In genomic region chr19:1470864-1471513, GRCh38 we compare ENCODE assay signal across 9 cellular contexts. TPM values are rescaled to one million over a fixed set of nuclear protein-coding genes. Genes with fewer than 3 reads are reported as not detected.
A peak's percentile ranks its signal among the peaks of the same experiment; 100 is the strongest.
DNase-seq lines count a peak whose midpoint lies in the region; ATAC-seq, FAIRE-seq and TF ChIP-seq lines count a peak whose summit lies in the region.
"Had no signal": no experiment of that assay in that cellular context is flagged by ENCODE, and none has a peak within 500 bp of the region (broad histone marks: within the 10 kb centered on the region; RNA-seq: fewer than 3 reads in every experiment).

No MANE protein-coding gene starts in this region.

- no peak for TF ChIP-seq POLR2A in H1 (IDR thresholded peaks at IDR 0.05; ENCODE audit: control extremely low read depth in 1 of 2, low read depth in 2 of 2, low read length in 2 of 2)

- POLR2A ChIA-PET in PC-3 (lab: Charles Lee; ENCODE audit: unreplicated experiment), result no interaction called here
- POLR2A ChIA-PET in H1 (lab: Charles Lee; ENCODE audit: partially characterized antibody), result interaction anchor here (0.6 to 2.5 kb wide), 14 partner anchors 13 to 375 kb away, joined by 3 to 11 read pairs (median 4); partner anchors contain the start of genes ADAMTSL5 and CIRBP

- H3F3A ChIP-seq in PC-3 (ENCODE audit: low read length, unreplicated experiment), result no peaks in the 10 kb centered on the region

- H3K4ac ChIP-seq in H1 (replicated peaks; ENCODE audit: insufficient read length, low read depth, low read length), result no peak overlapping the region

- H3K4me1 ChIP-seq in PC-3 (ENCODE audit: insufficient read depth, low read length) (peaks cover 18% of the 10 kb centered on the region), H1 (replicated peaks in 1 of 4; ENCODE audit: control insufficient read depth in 3 of 4, insufficient read depth in 4 of 4, low read length in 3 of 4) (peaks cover 0 to 42% (median 22%) of the 10 kb centered on the region in 4 experiments; a peak in 5 of 7 replicates), osteoblast (ENCODE audit: insufficient read depth, low read length) (no peaks in the 10 kb centered on the region)

- no peak overlapping the region for H3K27ac ChIP-seq in PC-3 (ENCODE audit: low read length)
- H3K27ac ChIP-seq in H1 (ENCODE audit: low read depth, low read length), result no peak overlapping the region
- H3K27ac ChIP-seq in osteoblast (ENCODE audit: low read depth, low read length), result no peak overlapping the region

- no peak overlapping the region for H3K14ac ChIP-seq in H1 (ENCODE audit: insufficient read length)

- H3K36me3 ChIP-seq in PC-3 (ENCODE audit: low read depth, low read length), result no peaks in the 10 kb centered on the region
- peaks cover 0 to 38% (median 0%) of the 10 kb centered on the region in 4 experiments; a peak in 2 of 8 replicates for H3K36me3 ChIP-seq in H1 (ENCODE audit: control insufficient read depth in 2 of 4, insufficient read depth in 4 of 4, low read length in 3 of 4)
- H3K36me3 ChIP-seq in osteoblast (ENCODE audit: insufficient read depth, low read length), result no peaks in the 10 kb centered on the region

- no peak for TF ChIP-seq CTCF in GM13977 (IDR thresholded peaks at IDR 0.05; ENCODE audit: extremely low read depth, insufficient read depth, missing control alignments)
- TF ChIP-seq CTCF in PC-3 (conservative IDR thresholded peaks at IDR 0.05; ENCODE audit: low read depth, low read length), result no peak
- TF ChIP-seq CTCF in H1 (IDR thresholded peaks at IDR 0.05; ENCODE audit: control extremely low read depth in 1 of 3, insufficient read depth in 1 of 3, low read depth in 1 of 3, low read length in 3 of 3), result no peak
- no peak for TF ChIP-seq CTCF in osteoblast (IDR thresholded peaks at IDR 0.05; ENCODE audit: extremely low read depth, low read depth, low read length)

- peak in 1 of 2 experiments; percentile 83; a peak in 1 of 3 replicates for TF ChIP-seq EP300 in H1 (IDR thresholded peaks at IDR 0.05; ENCODE audit: borderline replicate concordance in 1 of 2, low read depth in 2 of 2, low read length in 2 of 2)

- no peak overlapping the region; the same call in 1 of the 2 replicates for H3K18ac ChIP-seq in H1 (ENCODE audit: extremely low read depth, low read length)

- no peaks in the 10 kb centered on the region for H3K79me1 ChIP-seq in H1 (ENCODE audit: low read depth, low read length)

- H2BK20ac ChIP-seq in H1 (ENCODE audit: low read length), result no peak overlapping the region

- H4K8ac ChIP-seq in H1 (ENCODE audit: extremely low read depth, insufficient read depth, low read length), result no peak overlapping the region; the same call in 1 of the 2 replicates

- H3K9ac ChIP-seq in PC-3 (ENCODE audit: low read length), result no peak overlapping the region
- H3K9ac ChIP-seq in H1 (replicated peaks in 1 of 4; ENCODE audit: extremely low read depth in 1 of 4, low read depth in 3 of 4, low read length in 3 of 4), result no peak overlapping the region

- FAIRE-seq in H1 (lab: Jason Lieb, UNC), result no peak

- 16% methylated on average over 37 of the region's 40 CpGs; no CpG with 5 or more reads in 1 of the 2 experiments for WGBS in H1 (ENCODE audit: extremely low coverage in 1 of 2, insufficient coverage in 1 of 2, insufficient read length in 1 of 2, insufficient replicate concordance in 2 of 2, low coverage in 1 of 2, low lambda C conversion rate in 2 of 2, missing lambda C conversion rate in 1 of 2), 2 experiments

- peaks cover 24% of the 10 kb centered on the region for H3K79me2 ChIP-seq in PC-3 (ENCODE audit: low read length)
- no peaks in the 10 kb centered on the region for H3K79me2 ChIP-seq in H1 (ENCODE audit: control insufficient read depth in 1 of 2, insufficient read depth in 2 of 2, low read length in 2 of 2)
- H3K79me2 ChIP-seq in osteoblast (ENCODE audit: insufficient read depth, low read length), result no peaks in the 10 kb centered on the region

- no peak overlapping the region for H3K56ac ChIP-seq in H1 (replicated peaks; ENCODE audit: insufficient read length, low read depth, low read length)

- H2BK5ac ChIP-seq in H1 (ENCODE audit: low read depth, low read length), result no peak overlapping the region

- ATAC-seq in PC-3 (peak; percentile 38), HG02973 (IDR thresholded peaks at IDR 0.05; ENCODE audit: unreplicated experiment) (no peak), GM21576 (IDR thresholded peaks at IDR 0.05; ENCODE audit: unreplicated experiment) (no peak), GM19463 (IDR thresholded peaks at IDR 0.05; ENCODE audit: unreplicated experiment) (no peak)

- no peak overlapping the region for H2BK12ac ChIP-seq in H1 (ENCODE audit: low read depth, low read length)

- CTCF ChIA-PET in PC-3 (lab: Charles Lee), result interaction anchor here (0.9 kb wide), 1 partner anchor 20 kb away, joined by 4 read pairs; the partner anchor contains the start of gene REEP6
- CTCF ChIA-PET in H1 (lab: Charles Lee; ENCODE audit: partially characterized antibody), result interaction anchor here (0.7 to 1.9 kb wide), 9 partner anchors 8 to 187 kb away, joined by 3 to 10 read pairs (median 4); no protein-coding TSS in a partner anchor

- H3K23me2 ChIP-seq in H1 (ENCODE audit: low read depth, low read length), result peaks cover 10% of the 10 kb centered on the region; the same call in 1 of the 2 replicates

- H4K20me1 ChIP-seq in PC-3 (ENCODE audit: low read length), result no peaks in the 10 kb centered on the region
- H4K20me1 ChIP-seq in H1 (replicated peaks in 1 of 2; ENCODE audit: control insufficient read depth in 1 of 2, insufficient read depth in 2 of 2, low read length in 2 of 2), result peaks cover 24 to 55% of the 10 kb centered on the region in 2 experiments
- H4K20me1 ChIP-seq in osteoblast (ENCODE audit: insufficient read depth, low read length), result peaks cover 69% of the 10 kb centered on the region

- H2BK120ac ChIP-seq in H1 (replicated peaks; ENCODE audit: low read depth, low read length), result no peak overlapping the region

- H3K27me3 ChIP-seq in PC-3 (ENCODE audit: low read length) (no peaks in the 10 kb centered on the region), H1 (replicated peaks in 1 of 4; ENCODE audit: control insufficient read depth in 3 of 4, extremely low read depth in 1 of 4, insufficient read depth in 3 of 4, low read length in 3 of 4) (peaks cover 54 to 74% (median 71%) of the 10 kb centered on the region in 4 experiments), osteoblast (ENCODE audit: insufficient read depth, low read length) (peaks cover 67% of the 10 kb centered on the region)

- H3K4me3 ChIP-seq in PC-3 (ENCODE audit: low read length) (peak overlapping the region; percentile 72), H1 (ENCODE audit: extremely low read depth in 1 of 4, insufficient read depth in 2 of 4, low read depth in 3 of 4, low read length in 4 of 4) (peak overlapping the region; percentile 29 to 56 (median 36)), osteoblast (ENCODE audit: insufficient read depth, low read length) (no peak overlapping the region)
- H3K4me3 ChIP-seq: lung had no signal

- no TSS peak for BruUV-seq in PC-3 (replicated peaks; lab: Mats Ljungman, UMichigan)

- no peak overlapping the region for H4K5ac ChIP-seq in H1 (ENCODE audit: insufficient read length, low read depth, low read length)

- no peaks in the 10 kb centered on the region for H3K9me3 ChIP-seq in PC-3 (ENCODE audit: low read length)
- H3K9me3 ChIP-seq in H1 (ENCODE audit: insufficient read depth in 2 of 2, low read depth in 1 of 2, low read length in 1 of 2), result peaks cover 0 to 4% of the 10 kb centered on the region in 2 experiments; a peak in 1 of 4 replicates
- no peaks in the 10 kb centered on the region for H3K9me3 ChIP-seq in osteoblast (ENCODE audit: low read depth, low read length)

- TF ChIP-seq RAD21 in H1 (IDR thresholded peaks at IDR 0.05 in 1 of 2, conservative IDR thresholded peaks at IDR 0.05 in 1 of 2; ENCODE audit: low read depth in 2 of 2, low read length in 2 of 2), result no peak

- H2AFZ ChIP-seq in PC-3 (ENCODE audit: low read length) (no peak overlapping the region), H1 (ENCODE audit: low read length) (no peak overlapping the region), osteoblast (ENCODE audit: low read length) (no peak overlapping the region)

- no peak overlapping the region for H2AK5ac ChIP-seq in H1 (ENCODE audit: low read depth, low read length)

- DNase-seq in GM13977 (ENCODE audit: low spot score) (peak; percentile 70), PC-3 (peak; percentile 54), H1 (ENCODE audit: low read depth in 1 of 2, low spot score in 2 of 2) (peak in 1 of 2 experiments; percentile 86), osteoblast (ENCODE audit: insufficient read length, low spot score, missing footprints) (peak; percentile 97), mucosa of gallbladder (ENCODE audit: low spot score) (no peak)

- no peak overlapping the region for H4K91ac ChIP-seq in H1 (replicated peaks; ENCODE audit: insufficient read length, low read length)

- no peaks in the 10 kb centered on the region for H3K9me2 ChIP-seq in PC-3 (replicated peaks; ENCODE audit: low read length)

- H3K4me2 ChIP-seq in PC-3 (ENCODE audit: low read length) (peak overlapping the region; percentile 90), H1 (ENCODE audit: insufficient read depth in 1 of 2, low read depth in 2 of 2, low read length in 2 of 2) (peak overlapping the region; percentile 86 to 91), osteoblast (ENCODE audit: insufficient read depth, low read length) (no peak overlapping the region)

- intact Hi-C loops in PC-3 (cut with micrococcal nuclease), result no loop called here

- H3K23ac ChIP-seq in H1 (ENCODE audit: insufficient read length), result no peak overlapping the region

- H2BK15ac ChIP-seq in H1 (ENCODE audit: low read length), result no peak overlapping the region

- in situ Hi-C loops in GM13977 (cut with MboI; ENCODE audit: low pct_unique_long_range_greater_than_20kb, low sequenced_read_pairs, unreplicated experiment), result no loop called here

RNA-seq across cellular contexts. Expression of gene C19orf25, which starts 8.0 kb away (rescaled TPM):
- total RNA-seq in PC-3 (2014; rRNA removed) (45.0 and 54.9 TPM in 2 replicates), osteoblast (28.9 and 30.0 TPM in 2 replicates), mucosa of gallbladder (41.6 TPM)
- total RNA-seq in H1 (2021; fragmentation: NEBNext Ultra II Directional; extraction: Animal tissue kit (Norgen Biotek cat#: 25700)), result 41.3 and 41.4 TPM in 2 replicates
- 67.4 and 92.2 TPM in 2 replicates for polyA plus RNA-seq in H1 (2011; rRNA removed)
- 63.6 TPM for polyA plus RNA-seq in H1 (2011; cell fraction: cytosol; rRNA removed)
- 64.5 TPM for polyA plus RNA-seq in H1 (2011; cell fraction: nucleus; rRNA removed)
- 25.3 to 39.5 TPM (median 37.9 TPM) in 4 replicates for polyA plus RNA-seq in H1 (2012, experiment 1 of 2)
- 36.7 TPM for polyA plus RNA-seq in H1 (2012, experiment 2 of 2)
- polyA plus RNA-seq in H1 (2013, experiment 1 of 2), result 39.5 TPM
- 40.6 TPM for polyA plus RNA-seq in H1 (2013, experiment 2 of 2)
- polyA minus RNA-seq in H1 (2011; rRNA and poly(A)+ RNA removed), result 12.2 and 15.1 TPM in 2 replicates
- polyA minus RNA-seq in H1 (2011; cell fraction: cytosol; rRNA and poly(A)+ RNA removed), result 22.1 TPM
- polyA minus RNA-seq in H1 (2011; cell fraction: nucleus; rRNA and poly(A)+ RNA removed), result 35.7 TPM

RNA-seq across cellular contexts. Expression of gene PCSK4, which starts 19.2 kb away (rescaled TPM):
- total RNA-seq in PC-3 (2014; rRNA removed) (3.9 and 5.7 TPM in 2 replicates), osteoblast (1.4 and 2.4 TPM in 2 replicates), mucosa of gallbladder (11.7 TPM)
- total RNA-seq in H1 (2021; fragmentation: NEBNext Ultra II Directional; extraction: Animal tissue kit (Norgen Biotek cat#: 25700)), result 9.7 and 9.8 TPM in 2 replicates
- polyA plus RNA-seq in H1 (2011; rRNA removed), result 10.7 and 18.3 TPM in 2 replicates
- polyA plus RNA-seq in H1 (2011; cell fraction: cytosol; rRNA removed), result 13.4 TPM
- polyA plus RNA-seq in H1 (2011; cell fraction: nucleus; rRNA removed), result 104 TPM
- polyA plus RNA-seq in H1 (2012, experiment 1 of 2), result 7.7 to 16.1 TPM (median 11.6 TPM) in 4 replicates
- 5.0 TPM for polyA plus RNA-seq in H1 (2012, experiment 2 of 2)
- polyA plus RNA-seq in H1 (2013, experiment 1 of 2), result 8.5 TPM
- 5.6 TPM for polyA plus RNA-seq in H1 (2013, experiment 2 of 2)
- 1.6 and 1.9 TPM in 2 replicates for polyA minus RNA-seq in H1 (2011; rRNA and poly(A)+ RNA removed)
- 8.1 TPM for polyA minus RNA-seq in H1 (2011; cell fraction: cytosol; rRNA and poly(A)+ RNA removed)
- polyA minus RNA-seq in H1 (2011; cell fraction: nucleus; rRNA and poly(A)+ RNA removed), result 14.3 TPM

RNA-seq across cellular contexts. Expression of gene REEP6, which starts 20.0 kb away (rescaled TPM):
- total RNA-seq in PC-3 (2014; rRNA removed) (27.2 and 34.7 TPM in 2 replicates), osteoblast (1.2 and 1.8 TPM in 2 replicates), mucosa of gallbladder (80.5 TPM)
- 12.6 and 13.4 TPM in 2 replicates for total RNA-seq in H1 (2021; fragmentation: NEBNext Ultra II Directional; extraction: Animal tissue kit (Norgen Biotek cat#: 25700))
- polyA plus RNA-seq in H1 (2011; rRNA removed), result 20.7 and 31.4 TPM in 2 replicates
- 12.6 TPM for polyA plus RNA-seq in H1 (2011; cell fraction: cytosol; rRNA removed)
- 14.4 TPM for polyA plus RNA-seq in H1 (2011; cell fraction: nucleus; rRNA removed)
- 8.7 to 19.5 TPM (median 15.4 TPM) in 4 replicates for polyA plus RNA-seq in H1 (2012, experiment 1 of 2)
- polyA plus RNA-seq in H1 (2012, experiment 2 of 2), result 12.8 TPM
- 17.9 TPM for polyA plus RNA-seq in H1 (2013, experiment 1 of 2)
- polyA plus RNA-seq in H1 (2013, experiment 2 of 2), result 25.1 TPM
- polyA minus RNA-seq in H1 (2011; rRNA and poly(A)+ RNA removed), result 4.2 and 5.5 TPM in 2 replicates
- 13.8 TPM for polyA minus RNA-seq in H1 (2011; cell fraction: cytosol; rRNA and poly(A)+ RNA removed)
- 6.6 TPM for polyA minus RNA-seq in H1 (2011; cell fraction: nucleus; rRNA and poly(A)+ RNA removed)

RNA-seq across cellular contexts. Expression of gene APC2, which starts 21.1 kb away (rescaled TPM):
- total RNA-seq in PC-3 (2014; rRNA removed) (0.29 and 1.4 TPM in 2 replicates), osteoblast (0.29 and 0.36 TPM in 2 replicates), mucosa of gallbladder (0.43 TPM)
- 3.7 and 4.1 TPM in 2 replicates for total RNA-seq in H1 (2021; fragmentation: NEBNext Ultra II Directional; extraction: Animal tissue kit (Norgen Biotek cat#: 25700))
- polyA plus RNA-seq in H1 (2011; rRNA removed), result 1.3 and 3.3 TPM in 2 replicates
- 3.6 TPM for polyA plus RNA-seq in H1 (2011; cell fraction: cytosol; rRNA removed)
- 12.1 TPM for polyA plus RNA-seq in H1 (2011; cell fraction: nucleus; rRNA removed)
- polyA plus RNA-seq in H1 (2012, experiment 1 of 2), result 1.2 to 2.5 TPM (median 1.6 TPM) in 4 replicates
- 0.91 TPM for polyA plus RNA-seq in H1 (2012, experiment 2 of 2)
- polyA plus RNA-seq in H1 (2013, experiment 1 of 2), result 0.39 TPM
- polyA plus RNA-seq in H1 (2013, experiment 2 of 2), result 0.31 TPM
- 3.3 and 4.3 TPM in 2 replicates for polyA minus RNA-seq in H1 (2011; rRNA and poly(A)+ RNA removed)
- 7.2 TPM for polyA minus RNA-seq in H1 (2011; cell fraction: cytosol; rRNA and poly(A)+ RNA removed)
- polyA minus RNA-seq in H1 (2011; cell fraction: nucleus; rRNA and poly(A)+ RNA removed), result 16.9 TPM

RNA-seq across cellular contexts. Expression of gene RPS15, which starts 32.8 kb away (rescaled TPM):
- total RNA-seq in PC-3 (2014; rRNA removed) (1,797 and 2,672 TPM in 2 replicates), osteoblast (304 and 318 TPM in 2 replicates), mucosa of gallbladder (877 TPM)
- 1,562 and 1,589 TPM in 2 replicates for total RNA-seq in H1 (2021; fragmentation: NEBNext Ultra II Directional; extraction: Animal tissue kit (Norgen Biotek cat#: 25700))
- 3,890 and 4,770 TPM in 2 replicates for polyA plus RNA-seq in H1 (2011; rRNA removed)
- polyA plus RNA-seq in H1 (2011; cell fraction: cytosol; rRNA removed), result 4,361 TPM
- polyA plus RNA-seq in H1 (2011; cell fraction: nucleus; rRNA removed), result 2,705 TPM
- 2,291 to 3,052 TPM (median 2,740 TPM) in 4 replicates for polyA plus RNA-seq in H1 (2012, experiment 1 of 2)
- 8,937 TPM for polyA plus RNA-seq in H1 (2012, experiment 2 of 2)
- polyA plus RNA-seq in H1 (2013, experiment 1 of 2), result 2,700 TPM
- 2,703 TPM for polyA plus RNA-seq in H1 (2013, experiment 2 of 2)
- 313 and 344 TPM in 2 replicates for polyA minus RNA-seq in H1 (2011; rRNA and poly(A)+ RNA removed)
- 991 TPM for polyA minus RNA-seq in H1 (2011; cell fraction: cytosol; rRNA and poly(A)+ RNA removed)
- polyA minus RNA-seq in H1 (2011; cell fraction: nucleus; rRNA and poly(A)+ RNA removed), result 590 TPM
